8 cellular contexts compared by ENCODE assay signal in the genomic region with DNA sequence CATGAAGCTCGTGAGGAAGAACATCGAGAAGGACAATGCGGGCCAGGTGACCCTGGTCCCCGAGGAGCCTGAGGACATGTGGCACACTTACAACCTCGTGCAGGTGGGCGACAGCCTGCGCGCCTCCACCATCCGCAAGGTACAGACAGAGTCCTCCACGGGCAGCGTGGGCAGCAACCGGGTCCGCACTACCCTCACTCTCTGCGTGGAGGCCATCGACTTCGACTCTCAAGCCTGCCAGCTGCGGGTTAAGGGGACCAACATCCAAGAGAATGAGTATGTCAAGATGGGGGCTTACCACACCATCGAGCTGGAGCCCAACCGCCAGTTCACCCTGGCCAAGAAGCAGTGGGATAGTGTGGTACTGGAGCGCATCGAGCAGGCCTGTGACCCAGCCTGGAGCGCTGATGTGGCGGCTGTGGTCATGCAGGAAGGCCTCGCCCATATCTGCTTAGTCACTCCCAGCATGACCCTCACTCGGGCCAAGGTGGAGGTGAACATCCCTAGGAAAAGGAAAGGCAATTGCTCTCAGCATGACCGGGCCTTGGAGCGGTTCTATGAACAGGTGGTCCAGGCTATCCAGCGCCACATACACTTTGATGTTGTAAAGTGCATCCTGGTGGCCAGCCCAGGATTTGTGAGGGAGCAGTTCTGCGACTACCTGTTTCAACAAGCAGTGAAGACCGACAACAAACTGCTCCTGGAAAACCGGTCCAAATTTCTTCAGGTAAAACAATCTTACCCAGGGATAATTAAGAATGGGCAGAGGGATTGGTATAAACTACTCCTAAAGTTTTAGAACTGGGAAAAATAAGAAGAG. TPM values are rescaled to one million over a fixed set of nuclear protein-coding genes. Genes with fewer than 3 reads are reported as not detected.
DNase-seq lines count a peak whose midpoint lies in the region; ATAC-seq and TF ChIP-seq lines count a peak whose summit lies in the region.

No MANE protein-coding gene starts in this region.

- peak overlapping the region; percentile 96 for H3K27ac Mint-ChIP-seq in activated T-cell treated with anti-CD3 and anti-CD28 coated beads, Interleukin-2, amount 50 U/mL, for 24 hours
- H3K27ac Mint-ChIP-seq in stimulated activated naive B cell treated with anti-CD40 and anti-IgM and Interleukin-4, amounts not matched to agents 10 μg/mL and 1 μg/mL and 100 μg/mL, for 72 hours = peak overlapping the region; percentile 98

- intact Hi-C loops in mucosa of descending colon (cut with DNase I, micrococcal nuclease) = no loop called here

- H3K4me3 ChIP-seq in AG04449 (ENCODE audit: low read depth, low read length) (peak overlapping the region; percentile 76), epithelial cell of proximal tubule (ENCODE audit: low read depth, low read length) (peak overlapping the region; percentile 82), mucosa of descending colon (peak overlapping the region; percentile 44)

- no peaks in the 10 kb centered on the region for H3K27me3 Mint-ChIP-seq in activated T-cell treated with anti-CD3 and anti-CD28 coated beads, Interleukin-2, amount 50 U/mL, for 24 hours
- H3K27me3 Mint-ChIP-seq in stimulated activated naive B cell treated with anti-CD40 and anti-IgM and Interleukin-4, amounts not matched to agents 10 μg/mL and 1 μg/mL and 100 μg/mL, for 72 hours = no peaks in the 10 kb centered on the region

- CTCF ChIA-PET in AG04449 (lab: Yijun Ruan, JAX) = interaction anchor here (0.9 to 3.2 kb wide), 8 partner anchors 9 to 118 kb away, joined by 3 to 13 read pairs (median 5); no protein-coding TSS in a partner anchor

- TF ChIP-seq CTCF in AG04449 (IDR thresholded peaks at IDR 0.05; ENCODE audit: insufficient read depth, low read length, missing control alignments) (no peak), epithelial cell of proximal tubule (conservative IDR thresholded peaks at IDR 0.05; ENCODE audit: low read depth, low read length) (no peak), mucosa of descending colon (IDR thresholded peaks at IDR 0.05) (no peak)

- peak overlapping the region; percentile 90 for H3K4me3 Mint-ChIP-seq in activated T-cell treated with anti-CD3 and anti-CD28 coated beads, Interleukin-2, amount 50 U/mL, for 24 hours
- H3K4me3 Mint-ChIP-seq in stimulated activated naive B cell treated with anti-CD40 and anti-IgM and Interleukin-4, amounts not matched to agents 10 μg/mL and 1 μg/mL and 100 μg/mL, for 72 hours = peak overlapping the region; percentile 90 to 95

- H3K9me3 ChIP-seq in mucosa of descending colon = no peaks in the 10 kb centered on the region

- DNase-seq in AG04449 (ENCODE audit: low read depth, low spot score) = no peak
- DNase-seq in NCI-H748 treated with DMSO at 0.1 percent for 48 hours (lab: John Stamatoyannopoulos, UW) = peak; percentile 54
- DNase-seq in activated T-cell treated with anti-CD3 and anti-CD28 coated beads, Interleukin-2, amount 50 U/mL, for 24 hours = peak; percentile 73
- DNase-seq in epithelial cell of proximal tubule (ENCODE audit: low read depth) = no peak
- DNase-seq in mucosa of descending colon = peak; percentile 70 to 83 (median 76)
- peak; percentile 31 for DNase-seq in stimulated activated naive B cell treated with anti-CD40 and anti-IgM and Interleukin-4, amounts not matched to agents 10 μg/mL and 1 μg/mL and 100 μg/mL, for 72 hours

- POLR2A ChIA-PET in AG04449 (lab: Yijun Ruan, JAX) = interaction anchor here (1.0 to 1.9 kb wide), 4 partner anchors 9 to 65 kb away, joined by 3 to 8 read pairs (median 6); no protein-coding TSS in a partner anchor

- peaks cover 63% of the 10 kb centered on the region for H3K4me1 Mint-ChIP-seq in activated T-cell treated with anti-CD3 and anti-CD28 coated beads, Interleukin-2, amount 50 U/mL, for 24 hours (ENCODE audit: low read depth)
- peaks cover 28 to 49% of the 10 kb centered on the region in 2 donors for H3K4me1 Mint-ChIP-seq in stimulated activated naive B cell treated with anti-CD40 and anti-IgM and Interleukin-4, amounts not matched to agents 10 μg/mL and 1 μg/mL and 100 μg/mL, for 72 hours

- no peaks in the 10 kb centered on the region for H3K9me3 Mint-ChIP-seq in activated T-cell treated with anti-CD3 and anti-CD28 coated beads, Interleukin-2, amount 50 U/mL, for 24 hours
- H3K9me3 Mint-ChIP-seq in stimulated activated naive B cell treated with anti-CD40 and anti-IgM and Interleukin-4, amounts not matched to agents 10 μg/mL and 1 μg/mL and 100 μg/mL, for 72 hours = no peaks in the 10 kb centered on the region

- ATAC-seq in GM18519 (IDR thresholded peaks at IDR 0.05; ENCODE audit: low FRiP score, unreplicated experiment) (peak; percentile 30), HG03025 (IDR thresholded peaks at IDR 0.05; ENCODE audit: low FRiP score, unreplicated experiment) (peak; percentile 32), mucosa of descending colon (peak; percentile 87)
- peak; percentile 58 to 64 for ATAC-seq in stimulated activated naive B cell treated with anti-CD40 and anti-IgM and Interleukin-4, amounts not matched to agents 10 μg/mL and 1 μg/mL and 100 μg/mL, for 72 hours (replicated peaks)

- no peaks in the 10 kb centered on the region for H3K36me3 ChIP-seq in mucosa of descending colon (ENCODE audit: low read depth)

- peaks cover 38% of the 10 kb centered on the region for H3K4me1 ChIP-seq in mucosa of descending colon (ENCODE audit: low read depth)

- H3K36me3 Mint-ChIP-seq in activated T-cell treated with anti-CD3 and anti-CD28 coated beads, Interleukin-2, amount 50 U/mL, for 24 hours (ENCODE audit: low read depth) = peaks cover 57% of the 10 kb centered on the region
- peaks cover 23 to 32% of the 10 kb centered on the region in 2 donors for H3K36me3 Mint-ChIP-seq in stimulated activated naive B cell treated with anti-CD40 and anti-IgM and Interleukin-4, amounts not matched to agents 10 μg/mL and 1 μg/mL and 100 μg/mL, for 72 hours

RNA-seq across cellular contexts. Expression of gene ITGA1, which starts 12.9 kb away (rescaled TPM):
- total RNA-seq in epithelial cell of proximal tubule (2.2 and 3.2 TPM in 2 replicates), mucosa of descending colon (100 to 1,000 TPM in 1 of 3 donors, 10 to 100 TPM in 2; 18.7 to 207 (median 42.0) TPM)

RNA-seq across cellular contexts. Expression of gene PELO, which starts 12.9 kb away (rescaled TPM):
- total RNA-seq in epithelial cell of proximal tubule = 10.6 and 17.7 TPM in 2 replicates
- total RNA-seq in mucosa of descending colon = 10 to 100 TPM; 14.9 to 59.4 (median 17.9) TPM

Comparison
In these comparisons a context has a peak if more than half of its experiments do, and no peak if none do; other contexts are left out.
1. DNase-seq: peak in NCI-H748 treated with DMSO at 0.1 percent for 48 hours (single experiment), activated T-cell treated with anti-CD3 and anti-CD28 coated beads, Interleukin-2, amount 50 U/mL, for 24 hours (single experiment), mucosa of descending colon (3 of 3) and stimulated activated naive B cell treated with anti-CD40 and anti-IgM and Interleukin-4, amounts not matched to agents 10 μg/mL and 1 μg/mL and 100 μg/mL, for 72 hours (single experiment); none in AG04449 (single experiment) and epithelial cell of proximal tubule (single experiment).
2. ATAC-seq: peak in every context shown above with its lines; median percentile 87 in mucosa of descending colon; 61 in stimulated activated naive B cell treated with anti-CD40 and anti-IgM and Interleukin-4, amounts not matched to agents 10 μg/mL and 1 μg/mL and 100 μg/mL, for 72 hours; 32 in HG03025; 30 in GM18519.
3. Peak in every context shown above with its lines, with median percentiles within 50 percentile points of each other: H3K4me3 ChIP-seq.